ENCODE assay signal across 10 cellular contexts in genomic region chr12:6180300-6181051, GRCh38. TPM values are rescaled to one million over a fixed set of nuclear protein-coding genes. Genes with fewer than 3 reads are reported as not detected.
DNase-seq lines count a peak whose midpoint lies in the region; ATAC-seq and TF ChIP-seq lines count a peak whose summit lies in the region.
"Had no signal": no experiment of that assay in that cellular context is flagged by ENCODE, and none has a peak within 500 bp of the region (broad histone marks: within the 10 kb centered on the region; RNA-seq: fewer than 3 reads in every experiment).

No MANE protein-coding gene starts in this region.

- no peaks in the 10 kb centered on the region for H3K9me3 ChIP-seq in Peyer's patch
- no peaks in the 10 kb centered on the region for H3K9me3 ChIP-seq in esophagus squamous epithelium

- H3K4me3 ChIP-seq in ACC112 (ENCODE audit: low read depth, low read length), result 0 out of 2 replicates have a peak overlapping the region, but pooled peaks have one; percentile 25
- H3K4me3 ChIP-seq in Peyer's patch, result no peak overlapping the region
- H3K4me3 ChIP-seq in esophagus squamous epithelium, result no peak overlapping the region

- no peaks in the 10 kb centered on the region for H3K27me3 Mint-ChIP-seq in nephron progenitor cell (ENCODE audit: low read depth, poor library complexity)
- H3K27me3 Mint-ChIP-seq: activated naive CD4-positive, alpha-beta T cell treated with anti-CD3 and anti-CD28 coated beads, Interleukin-2, amount 50 U/mL, for 24 hours had no signal

- no peak for TF ChIP-seq POLR2A in Peyer's patch (IDR thresholded peaks at IDR 0.05)
- TF ChIP-seq POLR2A in esophagus squamous epithelium (IDR thresholded peaks at IDR 0.05), result no peak

- no peaks in the 10 kb centered on the region for H3K4me1 Mint-ChIP-seq in nephron progenitor cell
- H3K4me1 Mint-ChIP-seq: activated naive CD4-positive, alpha-beta T cell treated with anti-CD3 and anti-CD28 coated beads, Interleukin-2, amount 50 U/mL, for 24 hours; B cell had no signal

- TF ChIP-seq CTCF in Peyer's patch (IDR thresholded peaks at IDR 0.05) (no peak), esophagus squamous epithelium (IDR thresholded peaks at IDR 0.05) (no peak), nephron progenitor cell (IDR thresholded peaks at IDR 0.05) (no peak)

- H3K27me3 ChIP-seq in ACC112 (ENCODE audit: insufficient read depth, low read length) (no peaks in the 10 kb centered on the region), Peyer's patch (no peaks in the 10 kb centered on the region), esophagus squamous epithelium (no peaks in the 10 kb centered on the region)

- peak overlapping the region; percentile 9 for H3K4me3 Mint-ChIP-seq in nephron progenitor cell
- H3K4me3 Mint-ChIP-seq: activated naive CD4-positive, alpha-beta T cell treated with anti-CD3 and anti-CD28 coated beads, Interleukin-2, amount 50 U/mL, for 24 hours; B cell had no signal

- H3K9me3 Mint-ChIP-seq in nephron progenitor cell, result peaks cover 3% of the 10 kb centered on the region
- H3K9me3 Mint-ChIP-seq: activated naive CD4-positive, alpha-beta T cell treated with anti-CD3 and anti-CD28 coated beads, Interleukin-2, amount 50 U/mL, for 24 hours had no signal

- ATAC-seq in HG03439 (IDR thresholded peaks at IDR 0.05; ENCODE audit: unreplicated experiment), result no peak
- no peak for ATAC-seq in GM19397 (IDR thresholded peaks at IDR 0.05; ENCODE audit: unreplicated experiment)

- no peaks in the 10 kb centered on the region for H3K36me3 Mint-ChIP-seq in nephron progenitor cell (ENCODE audit: low read depth)
- H3K36me3 Mint-ChIP-seq: activated naive CD4-positive, alpha-beta T cell treated with anti-CD3 and anti-CD28 coated beads, Interleukin-2, amount 50 U/mL, for 24 hours had no signal

- WGBS in esophagus squamous epithelium, 2 donors, result 60 to 74% methylated on average over 15 to 17 of the region's 21 CpGs

- H3K36me3 ChIP-seq in ACC112 (ENCODE audit: insufficient read depth, low read length) (no peaks in the 10 kb centered on the region), Peyer's patch (no peaks in the 10 kb centered on the region), esophagus squamous epithelium (no peaks in the 10 kb centered on the region)

- DNase-seq in Peyer's patch, result peak in 2 of 3 donors; percentile 78 to 86
- no peak for DNase-seq in esophagus squamous epithelium (lab: John Stamatoyannopoulos, UW)
- DNase-seq in nephron progenitor cell, result no peak
- no peak for DNase-seq in DMS79 (lab: John Stamatoyannopoulos, UW)
- DNase-seq in SKM-1 (lab: John Stamatoyannopoulos, UW; ENCODE audit: unreplicated experiment), result no peak

- H3K27ac ChIP-seq in ACC112 (ENCODE audit: low read depth, low read length) (peak overlapping the region; percentile 47), Peyer's patch (peak overlapping the region in 3 of 4 donors; percentile 39 to 88 (median 52)), esophagus squamous epithelium (peak overlapping the region; percentile 4 to 91 (median 90))

- intact Hi-C loops in esophagus squamous epithelium (cut with DNase I), result no loop called here

- no peaks in the 10 kb centered on the region for H3K79me2 ChIP-seq in ACC112 (ENCODE audit: control insufficient read depth, insufficient read depth, low read length, unreplicated experiment)

- H3K27ac Mint-ChIP-seq in nephron progenitor cell, result peak overlapping the region; percentile 82
- H3K27ac Mint-ChIP-seq: activated naive CD4-positive, alpha-beta T cell treated with anti-CD3 and anti-CD28 coated beads, Interleukin-2, amount 50 U/mL, for 24 hours; B cell had no signal

- peak overlapping the region; percentile 34 for H2AFZ ChIP-seq in ACC112 (ENCODE audit: low read length, unreplicated experiment)

- H3K4me1 ChIP-seq in ACC112 (ENCODE audit: control insufficient read depth, insufficient read depth, low read length, unreplicated experiment), result peaks cover 45% of the 10 kb centered on the region
- H3K4me1 ChIP-seq in Peyer's patch, result peaks cover 0 to 36% (median 20%) of the 10 kb centered on the region in 4 donors
- peaks cover 33 to 59% (median 51%) of the 10 kb centered on the region in 3 donors for H3K4me1 ChIP-seq in esophagus squamous epithelium

RNA-seq across cellular contexts. Expression of gene CD9, which starts 19.7 kb away (rescaled TPM):
- total RNA-seq in Peyer's patch, result 100 to 1,000 TPM in 3 of 4 donors, 10 to 100 TPM in 1; 31.4 to 176 (median 141) TPM
- total RNA-seq in esophagus squamous epithelium, result 1,000 to 10,000 TPM in 1 of 4 donors, 100 to 1,000 TPM in 3; 464 to 1,007 (median 773) TPM

RNA-seq across cellular contexts. Expression of gene VWF, which starts 56.0 kb away (rescaled TPM):
- total RNA-seq in Peyer's patch (10 to 100 TPM; 21.5 to 98.2 (median 62.7) TPM), esophagus squamous epithelium (10 to 100 TPM; 21.1 to 92.5 (median 49.7) TPM)
- total RNA-seq: B cell had no signal

Comparison
In these comparisons a context has a peak if more than half of its experiments do, and no peak if none do; other contexts are left out.
1. DNase-seq: peak in Peyer's patch (2 of 3); none in esophagus squamous epithelium (single experiment), nephron progenitor cell (single experiment), DMS79 (single experiment) and SKM-1 (single experiment).
2. Peak in every context shown above with its lines, with median percentiles within 50 percentile points of each other: H3K27ac ChIP-seq.